In the genomic region with DNA sequence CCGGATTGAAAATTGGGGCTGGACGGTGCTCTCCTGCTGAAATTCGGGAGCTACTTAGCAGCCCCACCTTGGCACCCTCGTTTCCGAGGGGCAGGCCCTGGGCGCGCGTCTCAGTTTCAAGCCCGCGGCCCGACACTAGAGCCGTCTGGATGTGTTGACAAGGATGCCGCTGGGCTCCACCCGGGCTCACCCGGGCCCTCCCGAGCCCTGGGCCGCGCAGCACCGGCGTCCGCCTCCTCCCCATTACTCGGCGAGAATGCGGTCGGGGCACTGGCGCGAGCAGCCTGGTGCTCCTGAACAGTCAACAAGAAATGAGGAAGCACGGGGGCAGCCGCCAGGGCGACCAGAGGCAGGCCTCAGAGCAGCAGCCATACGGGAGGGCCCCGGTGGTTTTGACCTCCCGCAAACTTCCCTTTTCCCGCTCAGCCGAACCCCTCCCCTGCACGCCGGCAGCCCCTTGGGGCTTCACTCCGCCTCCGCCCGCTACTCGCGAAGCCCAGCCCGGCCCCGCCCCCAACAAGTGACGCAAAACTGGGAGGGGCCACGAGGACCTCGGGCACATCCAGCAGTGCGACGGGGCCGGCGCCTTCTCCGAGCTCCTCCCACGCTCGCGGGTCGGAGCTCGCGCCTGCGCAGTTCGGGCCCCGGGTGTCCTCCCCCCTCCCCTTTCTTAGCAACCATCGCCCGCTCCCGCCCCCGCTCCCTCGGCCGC, we compare ENCODE assay signal across 8 cellular contexts. TPM values are rescaled to one million over a fixed set of nuclear protein-coding genes. Genes with fewer than 3 reads are reported as not detected.
DNase-seq lines count a peak whose midpoint lies in the region; ATAC-seq and TF ChIP-seq lines count a peak whose summit lies in the region.

No MANE protein-coding gene starts in this region.

- H3K4me1 Mint-ChIP-seq in HFFc6 (ENCODE audit: low read depth): peaks cover 61% of the 10 kb centered on the region
- peaks cover 63% of the 10 kb centered on the region for H3K4me1 Mint-ChIP-seq in activated naive CD4-positive, alpha-beta T cell treated with anti-CD3 and anti-CD28 coated beads, Interleukin-2, amount 50 U/mL, for 24 hours

- peak overlapping the region; percentile 81 for H3K4me3 Mint-ChIP-seq in HFFc6
- peak overlapping the region; percentile 82 for H3K4me3 Mint-ChIP-seq in activated naive CD4-positive, alpha-beta T cell treated with anti-CD3 and anti-CD28 coated beads, Interleukin-2, amount 50 U/mL, for 24 hours

- no peaks in the 10 kb centered on the region for H3K27me3 ChIP-seq in testis

- H3K4me3 ChIP-seq in GM08714 (ENCODE audit: low read length): peak overlapping the region; percentile 21; the same call in 1 of the 2 replicates
- peak overlapping the region; percentile 55 for H3K4me3 ChIP-seq in NB4 (ENCODE audit: low read depth, low read length)
- peak overlapping the region; percentile 82 to 89 for H3K4me3 ChIP-seq in testis

- no peaks in the 10 kb centered on the region for H3K36me3 ChIP-seq in testis (ENCODE audit: low read depth, missing control alignments)

- WGBS in testis, 2 donors: 2% methylated on average over 61 of the region's 67 CpGs; no CpG with 5 or more reads in 1 of the 2 donors

- peaks cover 23% of the 10 kb centered on the region for H3K4me1 ChIP-seq in testis

- peak; percentile 96 for ATAC-seq in omental fat pad (ENCODE audit: low FRiP score)

- no peaks in the 10 kb centered on the region for H3K9me3 ChIP-seq in testis

- H3K27ac ChIP-seq in testis: peak overlapping the region; percentile 93 to 97

- peaks cover 45% of the 10 kb centered on the region for H3K36me3 Mint-ChIP-seq in HFFc6 (ENCODE audit: low read depth)
- H3K36me3 Mint-ChIP-seq in activated naive CD4-positive, alpha-beta T cell treated with anti-CD3 and anti-CD28 coated beads, Interleukin-2, amount 50 U/mL, for 24 hours: peaks cover 6% of the 10 kb centered on the region

- TF ChIP-seq POLR2A in NB4 (IDR thresholded peaks at IDR 0.05; ENCODE audit: extremely low read depth, insufficient read length) (peak; percentile 67), testis (IDR thresholded peaks at IDR 0.05) (peak; percentile 88)

- peaks cover 26% of the 10 kb centered on the region for H3K9me3 Mint-ChIP-seq in HFFc6
- peaks cover 10% of the 10 kb centered on the region for H3K9me3 Mint-ChIP-seq in activated naive CD4-positive, alpha-beta T cell treated with anti-CD3 and anti-CD28 coated beads, Interleukin-2, amount 50 U/mL, for 24 hours

- intact Hi-C loops in testis (cut with DNase I; ENCODE audit: low total_unique reads): no loop called here

- peak overlapping the region; percentile 94 for H3K27ac Mint-ChIP-seq in HFFc6
- peak overlapping the region; percentile 91 for H3K27ac Mint-ChIP-seq in activated naive CD4-positive, alpha-beta T cell treated with anti-CD3 and anti-CD28 coated beads, Interleukin-2, amount 50 U/mL, for 24 hours

- peak; percentile 21; the same call in 1 of the 2 replicates for TF ChIP-seq CTCF in HFFc6 (IDR thresholded peaks at IDR 0.05)
- no peak for TF ChIP-seq CTCF in NB4 (IDR thresholded peaks at IDR 0.05; ENCODE audit: low read depth, low read length)
- no peak for TF ChIP-seq CTCF in omental fat pad (IDR thresholded peaks at IDR 0.05)
- TF ChIP-seq CTCF in testis (IDR thresholded peaks at IDR 0.05): no peak

- DNase-seq in HFFc6 (peak; percentile 97), NB4 (ENCODE audit: low read depth) (peak; percentile 99), SK-N-DZ (ENCODE audit: low spot score) (peak; percentile 98), glomerular visceral epithelial cell (ENCODE audit: extremely low spot score) (peak; percentile 100), omental fat pad (ENCODE audit: low spot score) (peak; percentile 98), testis (peak; percentile 99)

- H3K27me3 Mint-ChIP-seq in HFFc6 (ENCODE audit: insufficient read depth): 0 out of 2 replicates have a peak, but pooled peaks cover 2% of the 10 kb centered on the region
- H3K27me3 Mint-ChIP-seq in activated naive CD4-positive, alpha-beta T cell treated with anti-CD3 and anti-CD28 coated beads, Interleukin-2, amount 50 U/mL, for 24 hours: no peaks in the 10 kb centered on the region

RNA-seq across cellular contexts. Expression of gene SEC14L1, which starts 0.4 kb away (rescaled TPM):
- 10 to 100 TPM; 63.0 to 91.4 (median 75.0) TPM for total RNA-seq in HFFc6 (2021; fragmentation: NEBNext Ultra II Directional; extraction: Animal tissue kit (Norgen Biotek cat#: 25700))
- polyA plus RNA-seq in SK-N-DZ (2014; cell fraction: cytosol; rRNA removed): 17.1 and 19.5 TPM in 2 replicates
- polyA plus RNA-seq in SK-N-DZ (2014; cell fraction: nucleus; rRNA removed): 11.7 and 21.8 TPM in 2 replicates
- 100 to 1,000 TPM in 3 of 4 donors, 10 to 100 TPM in 1; 72.8 to 330 (median 113) TPM for total RNA-seq in omental fat pad
- total RNA-seq in testis: 100 to 1,000 TPM; 240 to 262 TPM
- 143 TPM for polyA plus RNA-seq in testis (ENCODE audit: insufficient read depth, low read depth, low replicate concordance)

Comparison
In these comparisons a context has a peak if more than half of its experiments do, and no peak if none do; other contexts are left out.
1. Peak in every context shown above with its lines: DNase-seq, ATAC-seq, H3K4me3 ChIP-seq and H3K27ac ChIP-seq.
2. H3K4me3 ChIP-seq: peak in every context shown above with its lines; median percentile 86 in testis; 55 in NB4; 21 in GM08714.